In the genomic region with DNA sequence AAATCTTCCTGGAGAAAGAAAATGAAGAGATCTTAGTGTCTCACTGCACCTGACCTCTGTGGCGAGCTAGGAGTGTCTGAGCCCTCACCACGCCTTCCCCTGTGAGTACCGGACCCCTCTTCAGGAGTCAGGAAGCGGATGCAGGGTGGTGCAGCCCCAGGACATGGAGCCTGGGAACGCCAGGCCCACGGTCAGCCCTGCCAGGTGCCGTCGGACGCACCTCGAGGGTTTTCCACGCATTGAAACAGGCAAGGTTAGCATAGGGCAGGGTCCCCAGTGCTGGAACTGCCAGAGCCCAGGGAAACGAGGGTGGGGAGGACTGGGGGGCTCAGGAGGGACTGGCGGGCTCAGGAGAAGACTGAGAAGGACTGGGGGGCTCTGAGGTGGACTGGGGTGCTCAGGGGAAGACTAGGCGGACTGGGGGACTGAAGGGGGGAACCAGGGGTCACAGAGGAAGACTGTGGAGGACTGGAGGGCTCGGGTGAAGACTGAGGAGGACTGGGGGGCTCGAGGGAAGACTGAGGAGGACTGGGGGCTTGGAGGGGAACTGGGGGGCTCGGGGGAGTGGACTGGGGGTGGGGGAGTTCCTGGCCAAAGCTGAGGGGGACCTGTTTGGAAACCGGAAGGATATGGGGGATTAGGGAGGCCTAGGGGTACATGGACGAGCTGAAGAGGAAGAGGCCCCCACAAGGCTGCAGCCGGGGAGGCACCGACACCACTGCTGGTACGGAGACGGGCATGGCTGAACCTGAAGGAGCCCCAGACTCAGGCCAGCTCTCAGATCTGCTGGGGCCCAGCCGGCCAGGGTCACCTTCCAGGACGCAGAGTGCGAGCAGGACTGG, we compare ENCODE assay signal across 21 cellular contexts.
A peak's percentile ranks its signal among the peaks of the same experiment; 100 is the strongest.
DNase-seq lines count a peak whose midpoint lies in the region; ATAC-seq and TF ChIP-seq lines count a peak whose summit lies in the region.
"Had no signal": no experiment of that assay in that cellular context is flagged by ENCODE, and none has a peak within 500 bp of the region (broad histone marks: within the 10 kb centered on the region; RNA-seq: fewer than 3 reads in every experiment).

No MANE protein-coding gene starts in this region.

- TF ChIP-seq CTCF in H9 (conservative IDR thresholded peaks at IDR 0.05) = no peak
- no peak for TF ChIP-seq CTCF in colonic mucosa (IDR thresholded peaks at IDR 0.05)

- H4K5ac ChIP-seq in H9 (ENCODE audit: insufficient read length, low read depth, low read length) = no peak overlapping the region

- H3K56ac ChIP-seq in H9 (ENCODE audit: insufficient read length, low read depth, low read length) = no peak overlapping the region

- H4K8ac ChIP-seq in H9 (replicated peaks; ENCODE audit: insufficient read length, low read depth, low read length) = no peak overlapping the region

- no peak overlapping the region for H3K4me3 ChIP-seq in colonic mucosa
- H3K4me3 ChIP-seq: A549, HAP-1, K562 had no signal

- H3K27me3 ChIP-seq in H9 (ENCODE audit: insufficient read depth, low read length) (0 out of 2 replicates have a peak, but pooled peaks cover 2% of the 10 kb centered on the region), colonic mucosa (peaks cover 11% of the 10 kb centered on the region)

- no peak overlapping the region for H2BK120ac ChIP-seq in H9 (ENCODE audit: low read depth, low read length, poor library complexity, severe bottlenecking)

- no peak overlapping the region for H3K4me3 Mint-ChIP-seq in H9
- H3K4me3 Mint-ChIP-seq in stimulated activated effector memory CD8-positive, alpha-beta T cell treated with anti-CD3 and anti-CD28 coated beads, Interleukin-12 subunit alpha, Interleukin-12 subunit beta, amount 100 ng/mL, for 72 hours = no peak overlapping the region
- H3K4me3 Mint-ChIP-seq: B cell, CD14-positive monocyte had no signal

- ATAC-seq in stimulated activated effector memory CD8-positive, alpha-beta T cell treated with anti-CD3 and anti-CD28 coated beads, Interleukin-12 subunit alpha, Interleukin-12 subunit beta, amount 100 ng/mL, for 72 hours = peak; percentile 12
- ATAC-seq in GM21717 (IDR thresholded peaks at IDR 0.05; ENCODE audit: unreplicated experiment) = no peak
- no peak for ATAC-seq in GM21390 (IDR thresholded peaks at IDR 0.05; ENCODE audit: unreplicated experiment)
- ATAC-seq: A549, HepG2, K562 had no signal

- peaks cover 0 to 3% of the 10 kb centered on the region in 2 experiments; a peak in 1 of 5 replicates for H3K9me3 Mint-ChIP-seq in H9
- H3K9me3 Mint-ChIP-seq in stimulated activated effector memory CD8-positive, alpha-beta T cell treated with anti-CD3 and anti-CD28 coated beads, Interleukin-12 subunit alpha, Interleukin-12 subunit beta, amount 100 ng/mL, for 72 hours = no peaks in the 10 kb centered on the region

- H3K27me3 Mint-ChIP-seq in H9 (ENCODE audit: low read depth) = peaks cover 52% of the 10 kb centered on the region

- H3K18ac ChIP-seq in H9 (ENCODE audit: insufficient read length, low read depth, low read length) = no peak overlapping the region

- H3K4me2 ChIP-seq in H9 (ENCODE audit: insufficient read depth, insufficient read length, low read length) = no peak overlapping the region
- H3K4me2 ChIP-seq: A549 had no signal

- H3K9me3 ChIP-seq in H9 (ENCODE audit: control insufficient read depth, low read depth, low read length) = no peaks in the 10 kb centered on the region
- H3K9me3 ChIP-seq in colonic mucosa = no peaks in the 10 kb centered on the region
- H3K9me3 ChIP-seq: A549, HAP-1 had no signal

- H3K27ac ChIP-seq in H9 (ENCODE audit: insufficient read length, low read depth, low read length) = no peak overlapping the region
- H3K27ac ChIP-seq in colonic mucosa = no peak overlapping the region
- H3K27ac ChIP-seq: A549 had no signal

- H4K20me1 ChIP-seq in H9 (ENCODE audit: control insufficient read depth, insufficient read depth, insufficient read length) = no peaks in the 10 kb centered on the region

- intact Hi-C loops in colonic mucosa (cut with DNase I) = no loop called here

- no peaks in the 10 kb centered on the region for H3K79me2 ChIP-seq in H9 (ENCODE audit: insufficient read depth, low read length)

- DNase-seq in H9 = peak; percentile 21
- peak; percentile 11 for DNase-seq in colonic mucosa
- peak; percentile 7 for DNase-seq in mucosa of gallbladder (ENCODE audit: low spot score)
- DNase-seq in stimulated activated effector memory CD8-positive, alpha-beta T cell treated with anti-CD3 and anti-CD28 coated beads, Interleukin-12 subunit alpha, Interleukin-12 subunit beta, amount 100 ng/mL, for 72 hours (ENCODE audit: low spot score in 2 of 2) = no peak
- DNase-seq in RPMI8226 = no peak
- DNase-seq: MM.1S; NCI-H1092; NCI-H1436; NCI-H187 treated with DMSO at 0.1 percent for 48 hours; NCI-H2107; NCI-H446 treated with DMSO at 0.1 percent for 48 hours; NK-92 treated with Interleukin-12 subunit alpha and Interleukin-12 subunit beta, amount 100 ng/mL, for 24 hours; SIG-M5 had no signal

- peaks cover 53 to 56% of the 10 kb centered on the region in 2 experiments for H3K4me1 Mint-ChIP-seq in H9
- no peaks in the 10 kb centered on the region for H3K4me1 Mint-ChIP-seq in stimulated activated effector memory CD8-positive, alpha-beta T cell treated with anti-CD3 and anti-CD28 coated beads, Interleukin-12 subunit alpha, Interleukin-12 subunit beta, amount 100 ng/mL, for 72 hours
- H3K4me1 Mint-ChIP-seq: B cell, CD14-positive monocyte had no signal

- H2BK5ac ChIP-seq in H9 (ENCODE audit: insufficient read length, low read length) = no peak overlapping the region

- H3K9ac ChIP-seq in H9 (ENCODE audit: extremely low read depth, insufficient read length, low read length) = no peak overlapping the region
- no peak overlapping the region for H3K9ac ChIP-seq in colonic mucosa (ENCODE audit: low read depth in 2 of 2, low read length in 2 of 2)

- no peak overlapping the region for H3T11ph ChIP-seq in H9 (ENCODE audit: low read length)

- WGBS in H9 (ENCODE audit: extremely low coverage, insufficient read length, low lambda C conversion rate) = no CpG with 5 or more reads among the region's 26 CpGs

- no peak overlapping the region for H2BK15ac ChIP-seq in H9 (ENCODE audit: low read depth, low read length)

- H3K27ac Mint-ChIP-seq in H9 = peak overlapping the region in 2 of 3 experiments; percentile 49 to 81; a peak in 2 of 7 replicates
- no peak overlapping the region for H3K27ac Mint-ChIP-seq in stimulated activated effector memory CD8-positive, alpha-beta T cell treated with anti-CD3 and anti-CD28 coated beads, Interleukin-12 subunit alpha, Interleukin-12 subunit beta, amount 100 ng/mL, for 72 hours
- H3K27ac Mint-ChIP-seq: B cell, CD14-positive monocyte had no signal

- H3K36me3 Mint-ChIP-seq in H9 (ENCODE audit: insufficient read depth in 1 of 3, low read depth in 3 of 3) = peaks cover 0 to 3% (median 0%) of the 10 kb centered on the region in 3 experiments; a peak in 1 of 7 replicates
- no peaks in the 10 kb centered on the region for H3K36me3 Mint-ChIP-seq in stimulated activated effector memory CD8-positive, alpha-beta T cell treated with anti-CD3 and anti-CD28 coated beads, Interleukin-12 subunit alpha, Interleukin-12 subunit beta, amount 100 ng/mL, for 72 hours
- H3K36me3 Mint-ChIP-seq: CD14-positive monocyte had no signal

- H2BK20ac ChIP-seq in H9 (ENCODE audit: low read depth, low read length, poor library complexity, severe bottlenecking) = no peak overlapping the region

- H3K4me1 ChIP-seq in H9 (ENCODE audit: insufficient read depth, low read length) (peaks cover 8% of the 10 kb centered on the region), colonic mucosa (no peaks in the 10 kb centered on the region)
- H3K4me1 ChIP-seq: A549, HAP-1 had no signal

- H2BK12ac ChIP-seq in H9 (ENCODE audit: insufficient read length, low read depth, low read length) = no peak overlapping the region

- no peak overlapping the region for H3K23ac ChIP-seq in H9 (ENCODE audit: insufficient read length, low read depth, low read length)

- no peak overlapping the region for H3K4ac ChIP-seq in H9 (ENCODE audit: low read depth, low read length)

- no peak overlapping the region for H4K91ac ChIP-seq in H9 (ENCODE audit: insufficient read length, low read depth, low read length)

- no peaks in the 10 kb centered on the region for H3K23me2 ChIP-seq in H9 (ENCODE audit: insufficient read length, low read depth, low read length, poor library complexity, severe bottlenecking)

- H2AK5ac ChIP-seq in H9 (ENCODE audit: insufficient read length, low read length) = no peak overlapping the region

- H3K14ac ChIP-seq in H9 (ENCODE audit: insufficient read depth, low read length) = no peak overlapping the region

- no peaks in the 10 kb centered on the region for H3K79me1 ChIP-seq in H9 (ENCODE audit: insufficient read depth, low read depth, low read length, poor library complexity, severe bottlenecking)

- H2AFZ ChIP-seq in H9 (ENCODE audit: low read length) = no peak overlapping the region

- no peaks in the 10 kb centered on the region for H3K36me3 ChIP-seq in colonic mucosa
- H3K36me3 ChIP-seq: HAP-1 had no signal

Comparison
In these comparisons a context has a peak if more than half of its experiments do, and no peak if none do; other contexts are left out.
1. DNase-seq: peak in H9 (single experiment), colonic mucosa (single experiment) and mucosa of gallbladder (single experiment); none in stimulated activated effector memory CD8-positive, alpha-beta T cell treated with anti-CD3 and anti-CD28 coated beads, Interleukin-12 subunit alpha, Interleukin-12 subunit beta, amount 100 ng/mL, for 72 hours (0 of 2) and RPMI8226 (single experiment).